ENCODE assay signal across 8 cellular contexts in genomic region chr22:36238348-36239149, GRCh38. TPM values are rescaled to one million over a fixed set of nuclear protein-coding genes. Genes with fewer than 3 reads are reported as not detected.
A peak's percentile ranks its signal among the peaks of the same experiment; 100 is the strongest.
DNase-seq lines count a peak whose midpoint lies in the region; ATAC-seq lines count a peak whose summit lies in the region.

No MANE protein-coding gene starts in this region.

- peak overlapping the region; percentile 94 for H3K27ac Mint-ChIP-seq in dendritic cell treated with granulocyte-macrophage colony-stimulating factor and Interleukin-4, amounts not matched to agents 40 ng/mL and 50 ng/mL, for 4 days

- H3K36me3 Mint-ChIP-seq in dendritic cell treated with granulocyte-macrophage colony-stimulating factor and Interleukin-4, amounts not matched to agents 40 ng/mL and 50 ng/mL, for 4 days (ENCODE audit: low read depth) = peaks cover 59% of the 10 kb centered on the region

- H3K4me1 ChIP-seq in mononuclear cell (ENCODE audit: insufficient read depth, low read length) = peaks cover 40% of the 10 kb centered on the region

- no peaks in the 10 kb centered on the region for H3K27me3 ChIP-seq in mononuclear cell (ENCODE audit: insufficient read depth, low read length)

- intact Hi-C loops in dendritic cell treated with granulocyte-macrophage colony-stimulating factor and Interleukin-4, amounts not matched to agents 40 ng/mL and 50 ng/mL, for 4 days (cut with micrococcal nuclease) = loop anchor here (5.0 kb wide), 1 partner anchor 41 kb away; no protein-coding TSS in a partner anchor

- peaks cover 1% of the 10 kb centered on the region for H3K27me3 Mint-ChIP-seq in dendritic cell treated with granulocyte-macrophage colony-stimulating factor and Interleukin-4, amounts not matched to agents 40 ng/mL and 50 ng/mL, for 4 days

- H3K4me3 Mint-ChIP-seq in dendritic cell treated with granulocyte-macrophage colony-stimulating factor and Interleukin-4, amounts not matched to agents 40 ng/mL and 50 ng/mL, for 4 days = peak overlapping the region; percentile 98

- no peak for ATAC-seq in GM21825 (IDR thresholded peaks at IDR 0.05; ENCODE audit: unreplicated experiment)

- DNase-seq in DMS79 treated with DMSO at 0.1 percent for 48 hours (lab: John Stamatoyannopoulos, UW) (peak; percentile 5), DMS79 (lab: John Stamatoyannopoulos, UW) (no peak), NCI-H748 treated with DMSO at 0.1 percent for 48 hours (lab: John Stamatoyannopoulos, UW) (peak; percentile 0), NK-92 (lab: John Stamatoyannopoulos, UW; ENCODE audit: unreplicated experiment) (no peak), EL (no peak)

- H3K9me3 ChIP-seq in mononuclear cell (ENCODE audit: low read depth, low read length) = no peaks in the 10 kb centered on the region

- peaks cover 60% of the 10 kb centered on the region for H3K4me1 Mint-ChIP-seq in dendritic cell treated with granulocyte-macrophage colony-stimulating factor and Interleukin-4, amounts not matched to agents 40 ng/mL and 50 ng/mL, for 4 days (ENCODE audit: low read depth)

- H3K9me3 Mint-ChIP-seq in dendritic cell treated with granulocyte-macrophage colony-stimulating factor and Interleukin-4, amounts not matched to agents 40 ng/mL and 50 ng/mL, for 4 days = no peaks in the 10 kb centered on the region

- H3K4me3 ChIP-seq in mononuclear cell (ENCODE audit: low read length) = peak overlapping the region; percentile 61

RNA-seq across cellular contexts. Expression of gene APOL2, which starts 0.8 kb away (rescaled TPM):
- total RNA-seq in mononuclear cell = 26.7 TPM

RNA-seq across cellular contexts. Expression of gene APOL1, which starts 14.4 kb away (rescaled TPM):
- 2.7 TPM for total RNA-seq in mononuclear cell

RNA-seq across cellular contexts. Expression of gene APOL4, which starts 36.9 kb away (rescaled TPM):
- total RNA-seq in mononuclear cell = not detected

Comparison
In these comparisons a context has a peak if more than half of its experiments do, and no peak if none do; other contexts are left out.
1. DNase-seq: peak in DMS79 treated with DMSO at 0.1 percent for 48 hours (single experiment) and NCI-H748 treated with DMSO at 0.1 percent for 48 hours (single experiment); none in DMS79 (single experiment), NK-92 (single experiment) and EL (single experiment).